In genomic region chr3:25567806-25568524, GRCh38 we compare ENCODE assay signal across 23 cellular contexts.
"Had no signal": no experiment of that assay in that cellular context is flagged by ENCODE, and none has a peak within 500 bp of the region (broad histone marks: within the 10 kb centered on the region; RNA-seq: fewer than 3 reads in every experiment).

No MANE protein-coding gene starts in this region.

- DNase-seq: activated CD4-positive, alpha-beta memory T cell treated with anti-CD3 and anti-CD28 coated beads for 36 hours; activated CD4-positive, alpha-beta T cell treated with anti-CD3 and anti-CD28 coated beads, Interleukin-2, amount 10 ng/mL, durations not matched to agents 7 days and 5 days; activated CD4-positive, CD25-positive, alpha-beta regulatory T cell; activated CD8-positive, alpha-beta memory T cell treated with anti-CD3 and anti-CD28 coated beads for 24 hours; activated gamma-delta T cell treated with Interleukin-2 at 50 U/mL for 16 hours; activated naive CD4-positive, alpha-beta T cell treated with anti-CD3 and anti-CD28 coated beads, Interleukin-2, amount 10 ng/mL, durations not matched to agents 7 days and 5 days; activated naive CD8-positive, alpha-beta T cell treated with anti-CD3 and anti-CD28 coated beads for 36 hours; activated T-cell treated with anti-CD3 and anti-CD28 coated beads, Interleukin-2, amount 50 U/mL, for 4 hours; Kasumi-1; KBM-7; NCI-H1105 treated with DMSO at 0.1 percent for 48 hours; NCI-H1436 treated with DMSO at 0.1 percent for 48 hours; NCI-H187; NCI-H2081; NCI-H510A treated with DMSO at 0.1 percent for 48 hours; NCI-H69; RPMI8226; SHP77; T-helper 17 cell; T-helper 9 cell had no signal

- H3K27ac Mint-ChIP-seq: activated CD4-positive, alpha-beta memory T cell treated with anti-CD3 and anti-CD28 coated beads for 36 hours; activated CD4-positive, alpha-beta T cell treated with anti-CD3 and anti-CD28 coated beads, Interleukin-2, amount 10 ng/mL, durations not matched to agents 7 days and 5 days; activated naive CD4-positive, alpha-beta T cell treated with anti-CD3 and anti-CD28 coated beads, Interleukin-2, amount 10 ng/mL, durations not matched to agents 7 days and 5 days; activated naive CD8-positive, alpha-beta T cell treated with anti-CD3 and anti-CD28 coated beads for 36 hours; activated T-helper 17 cell treated with anti-CD3 and anti-CD28 coated beads, Interleukin-2, amount 50 U/mL, for 72 hours; T-helper 17 cell had no signal

- H3K9me3 Mint-ChIP-seq: activated CD4-positive, alpha-beta memory T cell treated with anti-CD3 and anti-CD28 coated beads for 36 hours; activated CD4-positive, alpha-beta T cell treated with anti-CD3 and anti-CD28 coated beads, Interleukin-2, amount 10 ng/mL, durations not matched to agents 7 days and 5 days; activated naive CD4-positive, alpha-beta T cell treated with anti-CD3 and anti-CD28 coated beads, Interleukin-2, amount 10 ng/mL, durations not matched to agents 7 days and 5 days; activated naive CD8-positive, alpha-beta T cell treated with anti-CD3 and anti-CD28 coated beads for 36 hours; activated T-cell treated with anti-CD3 and anti-CD28 coated beads, Interleukin-2, amount 50 U/mL, for 4 hours; activated T-helper 17 cell treated with anti-CD3 and anti-CD28 coated beads, Interleukin-2, amount 50 U/mL, for 72 hours had no signal

- H3K27me3 ChIP-seq: SJSA1 had no signal

- H3K27ac ChIP-seq: SJSA1 had no signal

- H3K27me3 Mint-ChIP-seq: activated CD4-positive, alpha-beta memory T cell treated with anti-CD3 and anti-CD28 coated beads for 36 hours; activated CD4-positive, alpha-beta T cell treated with anti-CD3 and anti-CD28 coated beads, Interleukin-2, amount 10 ng/mL, durations not matched to agents 7 days and 5 days; activated naive CD4-positive, alpha-beta T cell treated with anti-CD3 and anti-CD28 coated beads, Interleukin-2, amount 10 ng/mL, durations not matched to agents 7 days and 5 days; activated naive CD8-positive, alpha-beta T cell treated with anti-CD3 and anti-CD28 coated beads for 36 hours; activated T-helper 17 cell treated with anti-CD3 and anti-CD28 coated beads, Interleukin-2, amount 50 U/mL, for 72 hours had no signal

- H3K4me1 Mint-ChIP-seq: activated CD4-positive, alpha-beta T cell treated with anti-CD3 and anti-CD28 coated beads, Interleukin-2, amount 10 ng/mL, durations not matched to agents 7 days and 5 days; activated naive CD4-positive, alpha-beta T cell treated with anti-CD3 and anti-CD28 coated beads, Interleukin-2, amount 10 ng/mL, durations not matched to agents 7 days and 5 days; activated naive CD8-positive, alpha-beta T cell treated with anti-CD3 and anti-CD28 coated beads for 36 hours; activated T-helper 17 cell treated with anti-CD3 and anti-CD28 coated beads, Interleukin-2, amount 50 U/mL, for 72 hours; T-helper 17 cell had no signal

- H3K4me3 Mint-ChIP-seq: activated CD4-positive, alpha-beta memory T cell treated with anti-CD3 and anti-CD28 coated beads for 36 hours; activated CD4-positive, alpha-beta T cell treated with anti-CD3 and anti-CD28 coated beads, Interleukin-2, amount 10 ng/mL, durations not matched to agents 7 days and 5 days; activated naive CD4-positive, alpha-beta T cell treated with anti-CD3 and anti-CD28 coated beads, Interleukin-2, amount 10 ng/mL, durations not matched to agents 7 days and 5 days; activated naive CD8-positive, alpha-beta T cell treated with anti-CD3 and anti-CD28 coated beads for 36 hours; activated T-cell treated with anti-CD3 and anti-CD28 coated beads, Interleukin-2, amount 50 U/mL, for 4 hours; activated T-helper 17 cell treated with anti-CD3 and anti-CD28 coated beads, Interleukin-2, amount 50 U/mL, for 72 hours; T-helper 17 cell had no signal

- ATAC-seq: activated T-cell treated with anti-CD3 and anti-CD28 coated beads, Interleukin-2, amount 50 U/mL, for 4 hours; activated T-helper 17 cell treated with anti-CD3 and anti-CD28 coated beads, Interleukin-2, amount 50 U/mL, for 72 hours; Panc1; T-helper 17 cell had no signal

- H3K9me3 ChIP-seq: SJSA1 had no signal

- H3K36me3 Mint-ChIP-seq: activated CD4-positive, alpha-beta memory T cell treated with anti-CD3 and anti-CD28 coated beads for 36 hours; activated naive CD4-positive, alpha-beta T cell treated with anti-CD3 and anti-CD28 coated beads, Interleukin-2, amount 10 ng/mL, durations not matched to agents 7 days and 5 days; activated naive CD8-positive, alpha-beta T cell treated with anti-CD3 and anti-CD28 coated beads for 36 hours had no signal

- H3K4me3 ChIP-seq: SJSA1 had no signal
